Comparison of ENCODE assay signal across 1 cellular context in genomic region chr4:79209822-79210635, GRCh38.
TF ChIP-seq lines count a peak whose summit lies in the region.

No MANE protein-coding gene starts in this region.

TF ChIP-seq in IMR-90, 13 proteins besides CTCF, POLR2A, EP300 and RAD21 (continued from another document):
- TF ChIP-seq MXI1 (IDR thresholded peaks at IDR 0.05; ENCODE audit: borderline replicate concordance, low read depth, low read length) (no peak), MAZ (IDR thresholded peaks at IDR 0.05; ENCODE audit: borderline replicate concordance, low read depth, low read length) (no peak), USF2 (IDR thresholded peaks at IDR 0.05; ENCODE audit: low read depth, low read length) (no peak), MAFK (IDR thresholded peaks at IDR 0.05; ENCODE audit: low read depth, low read length) (no peak)
